In the genomic region with DNA sequence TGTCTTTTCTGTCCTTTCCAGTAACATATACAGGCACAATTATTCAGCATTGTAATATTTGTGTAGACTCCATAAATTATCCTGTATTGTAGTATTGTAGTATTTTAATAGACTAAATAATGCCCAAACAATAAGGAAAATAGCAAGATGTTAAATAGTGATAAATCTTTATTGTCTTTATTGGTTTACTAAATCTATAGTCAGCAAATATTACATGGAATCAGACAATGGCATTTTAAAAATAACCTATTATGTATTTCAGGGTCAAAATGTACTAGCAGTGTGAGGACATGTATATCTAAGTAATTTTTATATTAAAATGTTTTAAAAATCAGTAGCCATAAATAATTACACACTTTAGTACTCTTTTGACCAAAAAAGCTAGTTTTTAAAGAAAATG, we compare ENCODE assay signal across 1 cellular context.
TF ChIP-seq lines count a peak whose summit lies in the region.

No MANE protein-coding gene starts in this region.

TF ChIP-seq in K562, 482 proteins besides CTCF, POLR2A, EP300 and RAD21 (continued from another document):
- TF ChIP-seq MAFF (IDR thresholded peaks at IDR 0.05; ENCODE audit: low read length) (0 out of 2 replicates have a peak, but pooled peaks have one; percentile 2), SMARCB1 (IDR thresholded peaks at IDR 0.05; ENCODE audit: insufficient read length, low read depth) (no peak)
